ENCODE assay signal across 1 cellular context in genomic region chr6:110543106-110543505, GRCh38.
TF ChIP-seq lines count a peak whose summit lies in the region.

No MANE protein-coding gene starts in this region.

TF ChIP-seq in HepG2, 621 proteins besides CTCF, POLR2A, EP300 and RAD21 (continued from another document):
- TF ChIP-seq ZNF639 (CRISPR knock-in tag; conservative IDR thresholded peaks at IDR 0.05), result no peak
- TF ChIP-seq ZNF558 (CRISPR knock-in tag; IDR thresholded peaks at IDR 0.05; ENCODE audit: borderline replicate concordance), result no peak
- no peak for TF ChIP-seq KDM3A (CRISPR knock-in tag; IDR thresholded peaks at IDR 0.05; ENCODE audit: low read depth)
TF ChIP-seq in HepG2: peak in this region for 0.
